21 cellular contexts compared by ENCODE assay signal in the genomic region with DNA sequence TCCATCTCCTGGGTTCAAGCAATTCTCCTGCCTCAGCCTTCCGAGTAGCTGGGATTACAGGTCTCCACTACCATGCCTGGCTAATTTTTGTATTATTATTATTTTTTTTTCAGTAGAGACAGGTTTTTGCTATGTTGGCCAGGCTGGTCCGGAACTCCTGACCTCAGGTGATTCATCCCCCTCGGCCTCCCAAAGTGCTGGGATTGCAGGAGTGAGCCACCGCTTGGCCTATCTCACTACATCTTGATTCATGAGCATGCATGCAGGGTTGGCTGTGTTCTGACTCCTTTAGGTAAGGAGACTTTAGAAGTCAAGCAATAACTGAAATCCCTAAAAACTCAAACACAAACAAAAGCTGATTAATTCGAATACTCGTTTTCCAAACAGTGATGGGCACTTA.
DNase-seq lines count a peak whose midpoint lies in the region; ATAC-seq and TF ChIP-seq lines count a peak whose summit lies in the region.
"Had no signal": no experiment of that assay in that cellular context is flagged by ENCODE, and none has a peak within 500 bp of the region (broad histone marks: within the 10 kb centered on the region; RNA-seq: fewer than 3 reads in every experiment).

No MANE protein-coding gene starts in this region.

- H3K27ac Mint-ChIP-seq in progenitor cell of endocrine pancreas, result no peak overlapping the region
- H3K27ac Mint-ChIP-seq: CD14-positive monocyte, GM23338 had no signal

- no peaks in the 10 kb centered on the region for H3K36me3 Mint-ChIP-seq in progenitor cell of endocrine pancreas (ENCODE audit: insufficient read depth)
- H3K36me3 Mint-ChIP-seq: CD14-positive monocyte had no signal

- no peak overlapping the region for H3K4me2 ChIP-seq in mesenchymal stem cell (ENCODE audit: low read length, poor library complexity, severe bottlenecking)
- H3K4me2 ChIP-seq: GM23338 had no signal

- H2AFZ ChIP-seq in mesenchymal stem cell (ENCODE audit: low read depth, low read length), result no peak overlapping the region
- H2AFZ ChIP-seq: GM23338 had no signal

- no peak overlapping the region for H4K8ac ChIP-seq in mesenchymal stem cell (ENCODE audit: low read length)

- ATAC-seq in HG03457 (IDR thresholded peaks at IDR 0.05; ENCODE audit: unreplicated experiment), result no peak
- ATAC-seq: GM23338, HepG2 had no signal

- H3K23ac ChIP-seq in mesenchymal stem cell (ENCODE audit: low read length in 2 of 2), result no peak overlapping the region

- no peaks in the 10 kb centered on the region for H3K27me3 Mint-ChIP-seq in progenitor cell of endocrine pancreas

- H3K4me3 ChIP-seq in brain microvascular endothelial cell (ENCODE audit: low read depth, low read length) (no peak overlapping the region), mesenchymal stem cell (ENCODE audit: insufficient read depth in 1 of 2, low read depth in 1 of 2, low read length in 2 of 2) (no peak overlapping the region)
- H3K4me3 ChIP-seq: GM23338, SJCRH30 had no signal

- H2AK5ac ChIP-seq in mesenchymal stem cell (ENCODE audit: low read length, severe bottlenecking), result no peak overlapping the region

- in situ Hi-C loops in brain microvascular endothelial cell (cut with HindIII; ENCODE audit: low pct_ligation_motif_present, low sequenced_read_pairs), result no loop called here

- no peak for TF ChIP-seq CTCF in brain microvascular endothelial cell (IDR thresholded peaks at IDR 0.05; ENCODE audit: low read depth, low read length, missing control alignments)
- TF ChIP-seq CTCF in progenitor cell of endocrine pancreas (IDR thresholded peaks at IDR 0.05; ENCODE audit: unreplicated experiment), result no peak
- no peak for TF ChIP-seq CTCF in GM20000 (IDR thresholded peaks at IDR 0.05; ENCODE audit: extremely low read depth, missing control alignments)

- H3K14ac ChIP-seq in mesenchymal stem cell (ENCODE audit: low read length in 2 of 2), result no peak overlapping the region

- no peaks in the 10 kb centered on the region for H3K9me3 ChIP-seq in mesenchymal stem cell (ENCODE audit: control insufficient read depth, low read length)
- H3K9me3 ChIP-seq: SJCRH30 had no signal

- H3K4me1 ChIP-seq in mesenchymal stem cell (ENCODE audit: control insufficient read depth, insufficient read depth, low read depth, low read length), result peaks cover 3% of the 10 kb centered on the region
- H3K4me1 ChIP-seq: SJCRH30 had no signal

- no peak overlapping the region for H2BK15ac ChIP-seq in mesenchymal stem cell (ENCODE audit: low read depth, poor library complexity, severe bottlenecking)

- 87% methylated on average over 5 of the region's 6 CpGs for WGBS in mesenchymal stem cell

- H3K18ac ChIP-seq in mesenchymal stem cell (ENCODE audit: low read depth in 1 of 2, low read length in 2 of 2), result peak overlapping the region in 1 of 2 experiments; percentile 68

- peak overlapping the region in 1 of 2 experiments; percentile 25 for H2BK12ac ChIP-seq in mesenchymal stem cell (ENCODE audit: low read length in 2 of 2)

- H3K9me3 Mint-ChIP-seq in progenitor cell of endocrine pancreas (ENCODE audit: low read depth), result no peaks in the 10 kb centered on the region
- H3K9me3 Mint-ChIP-seq: GM23338 had no signal

- H3K79me1 ChIP-seq in mesenchymal stem cell (replicated peaks; ENCODE audit: low read length, poor library complexity, severe bottlenecking), result no peaks in the 10 kb centered on the region

- no peak overlapping the region for H3K9ac ChIP-seq in mesenchymal stem cell (ENCODE audit: low read length)

- no peak overlapping the region for H2BK5ac ChIP-seq in mesenchymal stem cell (ENCODE audit: low read depth, low read length, poor library complexity, severe bottlenecking)

- H3K4ac ChIP-seq in mesenchymal stem cell (ENCODE audit: low read depth in 1 of 2, low read length in 2 of 2), result no peak overlapping the region

- no peak overlapping the region for H3K4me3 Mint-ChIP-seq in progenitor cell of endocrine pancreas (ENCODE audit: low read depth)
- H3K4me3 Mint-ChIP-seq: CD14-positive monocyte, GM23338 had no signal

- H3K36me3 ChIP-seq in brain microvascular endothelial cell (replicated peaks) (no peaks in the 10 kb centered on the region), mesenchymal stem cell (ENCODE audit: control insufficient read depth in 1 of 2, insufficient read depth in 2 of 2, low read depth in 1 of 2, low read length in 2 of 2) (no peaks in the 10 kb centered on the region)
- H3K36me3 ChIP-seq: SJCRH30 had no signal

- no peaks in the 10 kb centered on the region for H3K27me3 ChIP-seq in brain microvascular endothelial cell (replicated peaks)
- H3K27me3 ChIP-seq in mesenchymal stem cell (ENCODE audit: control insufficient read depth in 1 of 2, insufficient read depth in 1 of 2, low read length in 2 of 2), result no peaks in the 10 kb centered on the region
- H3K27me3 ChIP-seq: SJCRH30 had no signal

- no peak overlapping the region for H2BK120ac ChIP-seq in mesenchymal stem cell (ENCODE audit: low read depth, low read length)

- no peak overlapping the region for H4K91ac ChIP-seq in mesenchymal stem cell (ENCODE audit: low read length)

- H3K27ac ChIP-seq in brain microvascular endothelial cell, result peak overlapping the region; percentile 94
- H3K27ac ChIP-seq in mesenchymal stem cell (ENCODE audit: low read length, poor library complexity, severe bottlenecking), result peak overlapping the region; percentile 15
- H3K27ac ChIP-seq: RWPE1, SJCRH30 had no signal

- H3K4me1 Mint-ChIP-seq in progenitor cell of endocrine pancreas (ENCODE audit: low read depth), result peaks cover 5% of the 10 kb centered on the region
- H3K4me1 Mint-ChIP-seq: CD14-positive monocyte had no signal

- DNase-seq in EH (ENCODE audit: low read depth) (peak; percentile 24), NCI-H226 (peak; percentile 20), brain microvascular endothelial cell (peak; percentile 58), mesenchymal stem cell (no peak), progenitor cell of endocrine pancreas (ENCODE audit: low spot score, unreplicated experiment) (no peak), GM20000 (ENCODE audit: low spot score) (no peak)
- DNase-seq in stimulated activated CD4-positive, alpha-beta T cell treated with anti-CD3 and anti-CD28 coated beads, Interleukin-1b, Interleukin-23, amount 100 ng/mL, for 48 hours, result no peak
- DNase-seq: COR-L47, DMS53, GF-D8, NCI-H1417, NCI-H2029 treated with DMSO at 0.1 percent for 48 hours, NCI-H2227 treated with DMSO at 0.1 percent for 48 hours, NCI-H526 treated with DMSO at 0.1 percent for 48 hours, OCI-M1, SJCRH30 had no signal

Comparison
In these comparisons a context has a peak if more than half of its experiments do, and no peak if none do; other contexts are left out.
1. DNase-seq: peak in EH (single experiment), NCI-H226 (single experiment) and brain microvascular endothelial cell (single experiment); none in mesenchymal stem cell (single experiment), progenitor cell of endocrine pancreas (single experiment), GM20000 (single experiment) and stimulated activated CD4-positive, alpha-beta T cell treated with anti-CD3 and anti-CD28 coated beads, Interleukin-1b, Interleukin-23, amount 100 ng/mL, for 48 hours (single experiment).